8 cellular contexts compared by ENCODE assay signal in the genomic region with DNA sequence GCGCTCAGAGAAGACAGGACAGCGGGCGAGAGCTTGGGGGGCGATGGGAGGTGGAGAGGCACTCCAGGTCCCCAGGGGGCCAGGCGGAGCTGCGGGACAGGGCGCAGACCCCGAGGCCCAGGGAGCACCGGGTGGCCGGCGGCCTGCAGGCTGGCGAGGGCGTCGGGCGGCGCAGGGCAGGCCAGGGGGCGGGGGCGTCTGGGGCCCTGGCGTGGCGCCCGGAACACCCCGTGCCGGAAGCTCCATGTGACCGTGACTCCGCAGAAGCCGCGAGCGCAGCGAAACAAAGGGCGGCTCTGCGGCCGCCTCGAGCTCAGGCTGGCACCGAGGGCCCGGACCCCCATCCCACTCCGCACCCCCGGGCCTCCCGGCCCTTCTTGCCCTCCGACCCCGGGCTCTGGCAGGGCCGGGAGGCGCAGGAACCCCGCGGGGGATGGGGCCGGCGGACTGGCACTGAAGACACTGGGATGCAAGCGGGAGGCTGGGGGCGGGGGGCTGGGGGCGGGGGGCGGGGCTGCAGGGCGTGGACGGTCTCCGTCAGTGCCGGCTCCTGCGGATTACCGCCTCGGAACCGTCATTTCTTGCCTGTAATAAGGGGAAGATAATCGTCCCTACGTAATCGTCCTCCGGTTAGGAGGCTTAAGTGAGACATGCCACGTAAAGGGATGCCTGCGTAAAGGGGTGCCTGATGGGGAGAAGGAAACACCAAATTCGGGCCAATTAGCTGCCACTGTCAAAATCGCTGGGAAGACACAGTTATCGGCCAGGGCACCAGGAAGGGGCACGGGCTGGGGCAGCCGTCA. TPM values are rescaled to one million over a fixed set of nuclear protein-coding genes. Genes with fewer than 3 reads are reported as not detected.
DNase-seq lines count a peak whose midpoint lies in the region; ATAC-seq and TF ChIP-seq lines count a peak whose summit lies in the region.

No MANE protein-coding gene starts in this region.

- H3K36me3 Mint-ChIP-seq in activated CD4-positive, alpha-beta T cell treated with anti-CD3 and anti-CD28 coated beads, Interleukin-2, amount 10 ng/mL, durations not matched to agents 7 days and 5 days (ENCODE audit: low read depth) = no peaks in the 10 kb centered on the region

- no peak for TF ChIP-seq CTCF in lower leg skin (IDR thresholded peaks at IDR 0.05)

- H3K4me3 Mint-ChIP-seq in activated CD4-positive, alpha-beta T cell treated with anti-CD3 and anti-CD28 coated beads, Interleukin-2, amount 10 ng/mL, durations not matched to agents 7 days and 5 days = peak overlapping the region; percentile 73

- H3K4me3 ChIP-seq in lower leg skin (ENCODE audit: low read depth, poor library complexity, severe bottlenecking) = no peak overlapping the region

- no peaks in the 10 kb centered on the region for H3K9me3 Mint-ChIP-seq in activated CD4-positive, alpha-beta T cell treated with anti-CD3 and anti-CD28 coated beads, Interleukin-2, amount 10 ng/mL, durations not matched to agents 7 days and 5 days

- POLR2A ChIA-PET in activated CD4-positive, alpha-beta T cell treated with anti-CD3 and anti-CD28 coated beads, Interleukin-2, amount 10 ng/mL, durations not matched to agents 7 days and 5 days (lab: Charles Lee) = interaction anchor here (0.5 to 0.9 kb wide), 2 partner anchors 101 to 1004 kb away, joined by 3 to 4 read pairs; partner anchors contain the start of genes KDM3A and MAT2A

- peaks cover 49% of the 10 kb centered on the region for H3K4me1 Mint-ChIP-seq in activated CD4-positive, alpha-beta T cell treated with anti-CD3 and anti-CD28 coated beads, Interleukin-2, amount 10 ng/mL, durations not matched to agents 7 days and 5 days

- WGBS in lower leg skin, 2 donors = 4 to 11% methylated on average over 28 to 45 of the region's 69 CpGs

- intact Hi-C loops in lower leg skin (cut with DNase I; ENCODE audit: low total_unique reads) = no loop called here

- peak; percentile 65 for ATAC-seq in HG02970 (IDR thresholded peaks at IDR 0.05; ENCODE audit: low FRiP score, unreplicated experiment)

- peak in 1 of 2 donors; percentile 87 for TF ChIP-seq POLR2A in lower leg skin (IDR thresholded peaks at IDR 0.05)

- H3K27ac Mint-ChIP-seq in activated CD4-positive, alpha-beta T cell treated with anti-CD3 and anti-CD28 coated beads, Interleukin-2, amount 10 ng/mL, durations not matched to agents 7 days and 5 days = peak overlapping the region; percentile 95

- no peaks in the 10 kb centered on the region for H3K27me3 Mint-ChIP-seq in activated CD4-positive, alpha-beta T cell treated with anti-CD3 and anti-CD28 coated beads, Interleukin-2, amount 10 ng/mL, durations not matched to agents 7 days and 5 days

- CTCF ChIA-PET in activated CD4-positive, alpha-beta T cell treated with anti-CD3 and anti-CD28 coated beads, Interleukin-2, amount 10 ng/mL, durations not matched to agents 7 days and 5 days (lab: Charles Lee) = interaction anchor here (1.1 to 2.2 kb wide), 6 partner anchors 8 to 107 kb away, joined by 3 to 8 read pairs (median 4); partner anchors contain the start of gene SH2D6

- DNase-seq in NCI-H524 (lab: John Stamatoyannopoulos, UW) (peak; percentile 49 to 67), NCI-H524 treated with DMSO at 0.1 percent for 48 hours (lab: John Stamatoyannopoulos, UW) (no peak), NCI-H2227 (lab: John Stamatoyannopoulos, UW; ENCODE audit: unreplicated experiment) (peak; percentile 91), dermis blood vessel endothelial cell (peak; percentile 90), lower leg skin (ENCODE audit: low spot score in 2 of 2) (peak; percentile 84 to 98)
- peak; percentile 69 for DNase-seq in activated CD4-positive, alpha-beta T cell treated with anti-CD3 and anti-CD28 coated beads, Interleukin-2, amount 10 ng/mL, durations not matched to agents 7 days and 5 days
- DNase-seq in stimulated activated CD4-positive, alpha-beta T cell treated with anti-CD3 and anti-CD28 coated beads, Interleukin-4, amount 100 ng/mL, for 4 hours = peak; percentile 65 to 67

RNA-seq across cellular contexts. Expression of gene SH2D6, which starts 19.2 kb away (rescaled TPM):
- total RNA-seq in activated CD4-positive, alpha-beta T cell treated with anti-CD3 and anti-CD28 coated beads, Interleukin-2, amount 10 ng/mL, durations not matched to agents 7 days and 5 days = under 1 TPM; 0.10 to 0.77 TPM
- total RNA-seq in dermis blood vessel endothelial cell (not detected in 2 replicates), lower leg skin (not detected)

RNA-seq across cellular contexts. Expression of gene CAPG, which starts 27.5 kb away (rescaled TPM):
- 100 to 1,000 TPM; 299 to 387 TPM for total RNA-seq in activated CD4-positive, alpha-beta T cell treated with anti-CD3 and anti-CD28 coated beads, Interleukin-2, amount 10 ng/mL, durations not matched to agents 7 days and 5 days
- total RNA-seq in dermis blood vessel endothelial cell (46.1 and 56.3 TPM in 2 replicates), lower leg skin (100 to 1,000 TPM; 177 to 272 (median 232) TPM)
